19 cellular contexts compared by ENCODE assay signal in genomic region chr11:109320595-109320994, GRCh38.
DNase-seq lines count a peak whose midpoint lies in the region; ATAC-seq, FAIRE-seq and TF ChIP-seq lines count a peak whose summit lies in the region.
"Had no signal": no experiment of that assay in that cellular context is flagged by ENCODE, and none has a peak within 500 bp of the region (broad histone marks: within the 10 kb centered on the region; RNA-seq: fewer than 3 reads in every experiment).

No MANE protein-coding gene starts in this region.

- WGBS in sigmoid colon, 2 donors: 70 to 77% methylated on average over 1 of the region's 1 CpG

- no peak for TF ChIP-seq EP300 in sigmoid colon (IDR thresholded peaks at IDR 0.05)

- TF ChIP-seq POLR2A in sigmoid colon (IDR thresholded peaks at IDR 0.05): no peak

- no peaks in the 10 kb centered on the region for H3K27me3 ChIP-seq in sigmoid colon
- H3K27me3 ChIP-seq: BE2C, neutrophil, vagina had no signal

- ATAC-seq in omental fat pad (ENCODE audit: low FRiP score): peak; percentile 73
- ATAC-seq: activated naive CD8-positive, alpha-beta T cell treated with anti-CD3 and anti-CD28 coated beads, Interleukin-2, amount 50 U/mL, for 24 hours; HepG2 had no signal

- TF ChIP-seq CTCF in epithelial cell of esophagus (IDR thresholded peaks at IDR 0.05; ENCODE audit: insufficient read depth, low read depth, low read length, missing control alignments) (peak; percentile 8), omental fat pad (IDR thresholded peaks at IDR 0.05) (no peak), sigmoid colon (IDR thresholded peaks at IDR 0.05) (no peak)

- FAIRE-seq in RCC 7860 (lab: Jason Lieb, UNC): peak; percentile 72
- FAIRE-seq: HepG2 had no signal

- H3K4me1 ChIP-seq in sigmoid colon: no peaks in the 10 kb centered on the region
- H3K4me1 ChIP-seq: BE2C, vagina had no signal

- no peaks in the 10 kb centered on the region for H3K36me3 Mint-ChIP-seq in T-helper 2 cell treated with Interferon-gamma antibody and Interleukin-4, amounts not matched to agents 5 μg/mL and 100 μg/mL, for 36 hours (ENCODE audit: low read depth)
- H3K36me3 Mint-ChIP-seq: activated CD4-positive, alpha-beta memory T cell treated with anti-CD3 and anti-CD28 coated beads for 36 hours had no signal

- intact Hi-C loops in sigmoid colon (cut with DNase I): no loop called here

- H3K4me3 ChIP-seq in epithelial cell of esophagus (ENCODE audit: low read length) (no peak overlapping the region), sigmoid colon (no peak overlapping the region)
- H3K4me3 ChIP-seq: coronary artery, vagina had no signal

- H3K4me3 Mint-ChIP-seq in T-helper 2 cell treated with Interferon-gamma antibody and Interleukin-4, amounts not matched to agents 5 μg/mL and 100 μg/mL, for 36 hours: no peak overlapping the region
- H3K4me3 Mint-ChIP-seq: activated CD4-positive, alpha-beta memory T cell treated with anti-CD3 and anti-CD28 coated beads for 36 hours; activated naive CD8-positive, alpha-beta T cell treated with anti-CD3 and anti-CD28 coated beads, Interleukin-2, amount 50 U/mL, for 24 hours had no signal

- H3K27ac Mint-ChIP-seq in T-helper 2 cell treated with Interferon-gamma antibody and Interleukin-4, amounts not matched to agents 5 μg/mL and 100 μg/mL, for 36 hours: no peak overlapping the region
- H3K27ac Mint-ChIP-seq: activated CD4-positive, alpha-beta memory T cell treated with anti-CD3 and anti-CD28 coated beads for 36 hours; activated naive CD8-positive, alpha-beta T cell treated with anti-CD3 and anti-CD28 coated beads, Interleukin-2, amount 50 U/mL, for 24 hours had no signal

- H3K27ac ChIP-seq in sigmoid colon: no peak overlapping the region
- H3K27ac ChIP-seq: coronary artery, neutrophil, vagina had no signal

- H3K27me3 Mint-ChIP-seq in T-helper 2 cell treated with Interferon-gamma antibody and Interleukin-4, amounts not matched to agents 5 μg/mL and 100 μg/mL, for 36 hours (ENCODE audit: low read depth): no peaks in the 10 kb centered on the region
- H3K27me3 Mint-ChIP-seq: activated CD4-positive, alpha-beta memory T cell treated with anti-CD3 and anti-CD28 coated beads for 36 hours; activated naive CD8-positive, alpha-beta T cell treated with anti-CD3 and anti-CD28 coated beads, Interleukin-2, amount 50 U/mL, for 24 hours had no signal

- H3K9me3 Mint-ChIP-seq in T-helper 2 cell treated with Interferon-gamma antibody and Interleukin-4, amounts not matched to agents 5 μg/mL and 100 μg/mL, for 36 hours: no peaks in the 10 kb centered on the region
- H3K9me3 Mint-ChIP-seq: activated naive CD8-positive, alpha-beta T cell treated with anti-CD3 and anti-CD28 coated beads, Interleukin-2, amount 50 U/mL, for 24 hours had no signal

- H3K4me1 Mint-ChIP-seq in T-helper 2 cell treated with Interferon-gamma antibody and Interleukin-4, amounts not matched to agents 5 μg/mL and 100 μg/mL, for 36 hours (ENCODE audit: low read depth): no peaks in the 10 kb centered on the region
- H3K4me1 Mint-ChIP-seq: activated naive CD8-positive, alpha-beta T cell treated with anti-CD3 and anti-CD28 coated beads, Interleukin-2, amount 50 U/mL, for 24 hours had no signal

- DNase-seq in GM04504 (ENCODE audit: low read depth) (peak; percentile 67), RCC 7860 (ENCODE audit: low spot score) (peak; percentile 78), epithelial cell of esophagus (ENCODE audit: low read depth) (peak; percentile 83), omental fat pad (ENCODE audit: low spot score) (no peak), sigmoid colon (no peak), medulla oblongata (ENCODE audit: extremely low spot score) (no peak)
- no peak for DNase-seq in T-helper 2 cell treated with Interferon-gamma antibody and Interleukin-4, amounts not matched to agents 5 μg/mL and 100 μg/mL, for 36 hours (ENCODE audit: low spot score)
- DNase-seq in activated CD4-positive, alpha-beta T cell treated with anti-CD3 and anti-CD28 coated beads, Interleukin-2, amount 50 U/mL, for 1 hour: no peak
- DNase-seq: activated CD4-positive, alpha-beta memory T cell treated with anti-CD3 and anti-CD28 coated beads for 36 hours; activated naive CD8-positive, alpha-beta T cell treated with anti-CD3 and anti-CD28 coated beads, Interleukin-2, amount 50 U/mL, for 24 hours; activated T-cell treated with anti-CD3 and anti-CD28 coated beads, Interleukin-2, amount 50 U/mL, for 48 hours; BE2C; GOT3; NCI-H1092; stimulated activated naive CD4-positive, alpha-beta T cell had no signal

- no peaks in the 10 kb centered on the region for H3K9me3 ChIP-seq in sigmoid colon
- H3K9me3 ChIP-seq: BE2C, neutrophil, vagina had no signal

- no peaks in the 10 kb centered on the region for H3K36me3 ChIP-seq in sigmoid colon
- H3K36me3 ChIP-seq: BE2C, neutrophil, vagina had no signal

Comparison
In these comparisons a context has a peak if more than half of its experiments do, and no peak if none do; other contexts are left out.
1. DNase-seq: peak in GM04504 (single experiment), RCC 7860 (single experiment) and epithelial cell of esophagus (single experiment); none in omental fat pad (single experiment), sigmoid colon (single experiment), T-helper 2 cell treated with Interferon-gamma antibody and Interleukin-4, amounts not matched to agents 5 μg/mL and 100 μg/mL, for 36 hours (single experiment), activated CD4-positive, alpha-beta T cell treated with anti-CD3 and anti-CD28 coated beads, Interleukin-2, amount 50 U/mL, for 1 hour (single experiment) and medulla oblongata (single experiment).